Comparison of ENCODE assay signal across 24 cellular contexts in genomic region chr5:37567566-37567965, GRCh38.
"Had no signal": no experiment of that assay in that cellular context is flagged by ENCODE, and none has a peak within 500 bp of the region (broad histone marks: within the 10 kb centered on the region; RNA-seq: fewer than 3 reads in every experiment).

No MANE protein-coding gene starts in this region.

- H3K4me3 ChIP-seq: colonic mucosa, gastroesophageal sphincter, heart left ventricle, hepatocyte, lung, mucosa of descending colon, prostate gland, sigmoid colon, skin epidermis, spleen, suprapubic skin had no signal

- H3K27me3 ChIP-seq: colonic mucosa, gastroesophageal sphincter, heart left ventricle, hepatocyte, sigmoid colon, spleen, suprapubic skin had no signal

- H3K4me1 ChIP-seq: gastroesophageal sphincter, heart left ventricle, prostate gland, spleen, suprapubic skin had no signal

- H3K9me3 ChIP-seq: colonic mucosa, gastroesophageal sphincter, heart left ventricle, mucosa of descending colon, prostate gland, sigmoid colon, spleen, suprapubic skin had no signal

- H2AFZ ChIP-seq: hepatocyte had no signal

- H3K4me2 ChIP-seq: hepatocyte had no signal

- H3K79me2 ChIP-seq: hepatocyte had no signal

- H3K27ac ChIP-seq: epithelial cell of prostate, gastroesophageal sphincter, heart left ventricle, hepatocyte, prostate gland, sigmoid colon, skin epidermis, spleen, suprapubic skin had no signal

- DNase-seq: colonic mucosa; effector CD8-positive, alpha-beta T cell; endodermal cell; foreskin fibroblast; heart left ventricle; kidney; mucosa of descending colon; naive thymus-derived CD8-positive, alpha-beta T cell; nephron progenitor cell; nucleus accumbens; right cardiac atrium; sigmoid colon; spleen; stimulated activated CD4-positive, alpha-beta T cell treated with anti-CD3 and anti-CD28 coated beads, Interleukin-15, amount 100 ng/mL, for 24 hours; stimulated activated CD4-positive, alpha-beta T cell treated with anti-CD3 and anti-CD28 coated beads, Interleukin-2, amount 100 ng/mL, for 48 hours; stimulated activated naive CD4-positive, alpha-beta T cell; stimulated activated naive CD8-positive, alpha-beta T cell treated with anti-CD3 and anti-CD28 coated beads, Interleukin-15, amount 100 ng/mL, for 72 hours had no signal

- H3K36me3 ChIP-seq: colonic mucosa, gastroesophageal sphincter, heart left ventricle, prostate gland, sigmoid colon, suprapubic skin had no signal
